1 cellular context compared by ENCODE assay signal in the genomic region with DNA sequence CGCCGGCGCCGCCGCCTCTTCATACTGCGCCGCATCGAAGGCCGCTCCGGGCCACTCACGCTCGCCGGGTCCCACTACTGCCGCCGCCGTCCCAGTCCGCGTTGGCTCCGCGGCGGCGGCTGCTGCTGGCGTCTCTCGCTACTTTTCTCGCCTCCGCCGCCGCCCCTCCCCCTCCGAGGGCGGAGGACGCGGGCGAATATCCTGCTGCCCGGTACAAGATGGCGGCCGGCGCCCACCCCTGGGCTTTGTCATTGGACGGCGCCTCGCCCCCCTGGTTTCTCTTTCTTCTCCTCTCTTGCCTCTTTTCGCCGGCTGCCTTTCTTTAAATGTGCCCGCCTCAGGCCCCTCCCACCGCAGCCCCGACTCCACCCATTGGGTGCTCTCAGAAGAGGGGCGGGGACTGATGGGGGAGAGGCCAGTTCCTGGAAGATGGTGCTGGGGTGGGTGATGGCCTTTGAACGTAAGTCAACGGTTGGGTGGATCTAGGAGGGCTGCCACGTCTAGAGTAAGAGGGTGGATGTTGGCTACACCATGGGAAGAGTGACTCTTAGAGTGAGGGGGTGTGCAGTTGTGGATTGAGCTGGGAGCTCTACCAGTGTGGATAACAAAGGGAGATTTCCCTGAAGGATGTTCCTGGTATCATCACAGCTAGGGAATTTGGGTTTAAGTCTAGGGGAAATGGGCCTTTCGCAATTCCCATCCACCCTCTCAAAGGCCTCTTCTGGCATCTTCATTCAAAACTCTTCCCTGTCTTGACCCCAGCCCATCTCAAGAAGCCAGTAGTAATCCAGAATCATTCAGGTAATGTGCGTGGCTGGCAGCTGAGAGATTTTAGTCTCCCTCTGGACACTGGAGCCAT.
TF ChIP-seq lines count a peak whose summit lies in the region.

CCDC71L (minus strand) TSS at position 297 of the 859 bp plus-strand sequence; CDS start at position 35, 262 bp downstream.

TF ChIP-seq in HCT116, 20 proteins besides CTCF, POLR2A, EP300 and RAD21 (continued from another document):
- TF ChIP-seq, protein P1, sequence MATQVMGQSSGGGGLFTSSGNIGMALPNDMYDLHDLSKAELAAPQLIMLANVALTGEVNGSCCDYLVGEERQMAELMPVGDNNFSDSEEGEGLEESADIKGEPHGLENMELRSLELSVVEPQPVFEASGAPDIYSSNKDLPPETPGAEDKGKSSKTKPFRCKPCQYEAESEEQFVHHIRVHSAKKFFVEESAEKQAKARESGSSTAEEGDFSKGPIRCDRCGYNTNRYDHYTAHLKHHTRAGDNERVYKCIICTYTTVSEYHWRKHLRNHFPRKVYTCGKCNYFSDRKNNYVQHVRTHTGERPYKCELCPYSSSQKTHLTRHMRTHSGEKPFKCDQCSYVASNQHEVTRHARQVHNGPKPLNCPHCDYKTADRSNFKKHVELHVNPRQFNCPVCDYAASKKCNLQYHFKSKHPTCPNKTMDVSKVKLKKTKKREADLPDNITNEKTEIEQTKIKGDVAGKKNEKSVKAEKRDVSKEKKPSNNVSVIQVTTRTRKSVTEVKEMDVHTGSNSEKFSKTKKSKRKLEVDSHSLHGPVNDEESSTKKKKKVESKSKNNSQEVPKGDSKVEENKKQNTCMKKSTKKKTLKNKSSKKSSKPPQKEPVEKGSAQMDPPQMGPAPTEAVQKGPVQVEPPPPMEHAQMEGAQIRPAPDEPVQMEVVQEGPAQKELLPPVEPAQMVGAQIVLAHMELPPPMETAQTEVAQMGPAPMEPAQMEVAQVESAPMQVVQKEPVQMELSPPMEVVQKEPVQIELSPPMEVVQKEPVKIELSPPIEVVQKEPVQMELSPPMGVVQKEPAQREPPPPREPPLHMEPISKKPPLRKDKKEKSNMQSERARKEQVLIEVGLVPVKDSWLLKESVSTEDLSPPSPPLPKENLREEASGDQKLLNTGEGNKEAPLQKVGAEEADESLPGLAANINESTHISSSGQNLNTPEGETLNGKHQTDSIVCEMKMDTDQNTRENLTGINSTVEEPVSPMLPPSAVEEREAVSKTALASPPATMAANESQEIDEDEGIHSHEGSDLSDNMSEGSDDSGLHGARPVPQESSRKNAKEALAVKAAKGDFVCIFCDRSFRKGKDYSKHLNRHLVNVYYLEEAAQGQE (IDR thresholded peaks at IDR 0.05; ENCODE audit: low read depth), result no peak
- no peak for TF ChIP-seq ZFX (IDR thresholded peaks at IDR 0.05)
